Comparison of ENCODE assay signal across 11 cellular contexts in the genomic region with DNA sequence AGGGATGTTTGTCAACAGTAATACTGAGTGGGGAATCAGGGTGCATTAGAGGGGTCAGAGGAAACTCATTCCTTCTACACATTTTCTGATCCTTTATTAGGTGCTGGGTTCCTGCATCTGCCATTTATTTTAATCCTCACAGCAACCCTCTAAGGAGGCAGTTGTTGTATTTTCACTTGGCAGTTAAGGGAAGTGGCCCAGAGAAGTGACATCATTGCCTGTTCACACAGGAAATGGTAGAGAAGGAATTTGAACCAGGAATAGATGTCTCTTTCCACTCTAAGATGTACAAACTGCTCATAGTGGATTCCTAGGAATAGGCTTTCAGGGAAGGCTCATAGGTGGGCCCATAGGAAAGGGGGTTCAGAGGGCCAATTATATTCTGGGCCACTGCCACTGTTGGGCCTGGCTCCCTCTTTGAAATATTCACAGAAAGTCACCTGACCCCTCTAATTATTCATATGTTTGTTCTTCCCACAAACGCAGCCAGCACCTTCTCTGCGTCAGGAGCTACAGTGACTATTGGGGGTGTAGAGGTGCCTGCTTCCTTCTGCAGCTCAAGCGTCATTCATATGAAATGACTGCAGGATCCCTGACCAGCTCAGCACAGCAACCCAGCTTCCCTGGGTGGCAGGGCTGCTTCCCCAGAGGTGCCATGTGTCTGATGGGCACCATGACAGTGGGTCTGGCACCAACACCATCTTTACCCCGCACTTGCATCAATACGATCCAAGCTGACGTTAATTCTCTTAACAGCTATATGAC.
DNase-seq lines count a peak whose midpoint lies in the region; ATAC-seq, FAIRE-seq and TF ChIP-seq lines count a peak whose summit lies in the region.
"Had no signal": no experiment of that assay in that cellular context is flagged by ENCODE, and none has a peak within 500 bp of the region (broad histone marks: within the 10 kb centered on the region; RNA-seq: fewer than 3 reads in every experiment).

No MANE protein-coding gene starts in this region.

- CTCF ChIA-PET in IMR-90 (lab: Yijun Ruan, JAX), result interaction anchor here (1.5 kb wide), 1 partner anchor 10 kb away, joined by 3 read pairs; no protein-coding TSS in a partner anchor

- no peak overlapping the region for H3K27ac ChIP-seq in IMR-90 (ENCODE audit: insufficient read depth, low read length)

- H3K79me1 ChIP-seq in IMR-90 (ENCODE audit: low read depth in 1 of 2, low read length in 2 of 2), result peaks cover 0 to 4% of the 10 kb centered on the region in 2 experiments; a peak in 1 of 4 replicates

- peak overlapping the region; percentile 98; the same call in 2 of the 3 replicates for H2BK15ac ChIP-seq in IMR-90 (ENCODE audit: low read depth, low read length)

- no peak overlapping the region for H3K4me2 ChIP-seq in IMR-90 (ENCODE audit: low read depth, low read length)

- no peaks in the 10 kb centered on the region for H3K27me3 ChIP-seq in IMR-90 (ENCODE audit: control insufficient read depth, insufficient read depth, low read length)
- H3K27me3 ChIP-seq in bronchial epithelial cell (ENCODE audit: control insufficient read depth, insufficient read depth, low read length), result no peaks in the 10 kb centered on the region

- H4K20me1 ChIP-seq in IMR-90 (ENCODE audit: insufficient read depth, low read length), result no peaks in the 10 kb centered on the region

- H3K9me1 ChIP-seq in IMR-90 (ENCODE audit: insufficient read depth, low read length), result peaks cover 18% of the 10 kb centered on the region

- no peak overlapping the region for H3K9ac ChIP-seq in IMR-90 (ENCODE audit: low read depth, low read length)

- H2BK5ac ChIP-seq in IMR-90 (ENCODE audit: low read depth, low read length, poor library complexity, severe bottlenecking), result peak overlapping the region; percentile 62

- peak overlapping the region; percentile 51; the same call in 1 of the 2 replicates for H3K18ac ChIP-seq in IMR-90 (ENCODE audit: low read depth, low read length)

- peak overlapping the region; percentile 91 for H4K91ac ChIP-seq in IMR-90 (ENCODE audit: insufficient read depth, low read depth, low read length)

- in situ Hi-C loops in IMR-90 (cut with MboI; ENCODE audit: low sequenced_read_pairs), result no loop called here

- no peaks in the 10 kb centered on the region for H3K36me3 ChIP-seq in IMR-90 (ENCODE audit: control insufficient read depth, insufficient read depth, low read length)
- no peaks in the 10 kb centered on the region for H3K36me3 ChIP-seq in bronchial epithelial cell (ENCODE audit: control insufficient read depth, insufficient read depth, low read length)

- intact Hi-C loops in IMR-90 (cut with micrococcal nuclease), result loop anchor here (2.0 kb wide), 1 partner anchor 39 kb away; no protein-coding TSS in a partner anchor

- no TSS peak for BruUV-seq in IMR-90 (replicated peaks; lab: Mats Ljungman, UMichigan)

- FAIRE-seq in bronchial epithelial cell (lab: Jason Lieb, UNC), result no peak
- FAIRE-seq: GM12878 had no signal

- TF ChIP-seq POLR2A in IMR-90 (IDR thresholded peaks at IDR 0.05; ENCODE audit: low read depth, low read length), result no peak

- H3K14ac ChIP-seq in IMR-90 (replicated peaks; ENCODE audit: low read depth, low read length), result peak overlapping the region; percentile 96

- dilution Hi-C loops in IMR-90 (cut with HindIII; ENCODE audit: low sequenced_read_pairs, unreplicated experiment), result no loop called here

- H2AK5ac ChIP-seq in IMR-90 (ENCODE audit: low read depth, low read length), result peak overlapping the region; percentile 94

- H2BK120ac ChIP-seq in IMR-90 (ENCODE audit: low read depth, low read length), result peak overlapping the region; percentile 94

- H3K4me1 ChIP-seq in IMR-90 (ENCODE audit: control insufficient read depth, insufficient read depth, low read length), result peaks cover 6% of the 10 kb centered on the region; the same call in 1 of the 2 replicates

- peak overlapping the region; percentile 83; the same call in 1 of the 2 replicates for H3K23ac ChIP-seq in IMR-90 (ENCODE audit: low read depth, low read length)

- 90% methylated on average over 2 of the region's 6 CpGs; no CpG with 5 or more reads in 1 of the 2 experiments for WGBS in IMR-90 (ENCODE audit: extremely low coverage in 2 of 2, insufficient read length in 1 of 2), 2 experiments

- peak overlapping the region; percentile 90 for H2BK20ac ChIP-seq in IMR-90 (ENCODE audit: low read depth, low read length)

- H4K8ac ChIP-seq in IMR-90 (ENCODE audit: low read depth in 2 of 2, low read length in 2 of 2), result peak overlapping the region; percentile 96 to 97

- peak overlapping the region; percentile 35; the same call in 1 of the 2 replicates for H3K56ac ChIP-seq in IMR-90 (ENCODE audit: extremely low read depth, insufficient read depth, low read length)

- DNase-seq in AG20443 (ENCODE audit: low spot score), result peak; percentile 32
- peak; percentile 68 for DNase-seq in IMR-90
- peak; percentile 43 for DNase-seq in bronchial epithelial cell (ENCODE audit: low read depth)
- DNase-seq in medulla oblongata (ENCODE audit: extremely low spot score), result peak; percentile 35
- DNase-seq in NCI-H345 (lab: John Stamatoyannopoulos, UW), result no peak
- DNase-seq in GM19240 (ENCODE audit: insufficient read length, low spot score), result no peak
- DNase-seq: activated CD4-positive, alpha-beta T cell treated with anti-CD3 and anti-CD28 coated beads, Interleukin-2, amount 50 U/mL, for 1 hour; SHP77 had no signal

- H3K4ac ChIP-seq in IMR-90 (ENCODE audit: low read depth, low read length), result peak overlapping the region; percentile 95

- TF ChIP-seq CTCF in IMR-90 (conservative IDR thresholded peaks at IDR 0.05; ENCODE audit: low read depth, low read length), result no peak
- no peak for TF ChIP-seq CTCF in bronchial epithelial cell (IDR thresholded peaks at IDR 0.05; ENCODE audit: insufficient read depth, low read length, severe bottlenecking)

- peak overlapping the region; percentile 91; the same call in 1 of the 2 replicates for H4K5ac ChIP-seq in IMR-90 (ENCODE audit: low read depth, low read length)

- ATAC-seq in IMR-90 (ENCODE audit: low read depth) (peak; percentile 62), HG03108 (IDR thresholded peaks at IDR 0.05; ENCODE audit: unreplicated experiment) (no peak), GM18907 (IDR thresholded peaks at IDR 0.05; ENCODE audit: unreplicated experiment) (no peak)
- ATAC-seq: GM12878 had no signal

- H3K9me3 ChIP-seq in IMR-90 (ENCODE audit: control insufficient read depth, insufficient read depth, low read length), result peaks cover 2% of the 10 kb centered on the region; the same call in 1 of the 2 replicates

- TF ChIP-seq RAD21 in IMR-90 (IDR thresholded peaks at IDR 0.05; ENCODE audit: low read length), result no peak

- POLR2A ChIA-PET in IMR-90 (lab: Charles Lee; ENCODE audit: unreplicated experiment), result no interaction called here

- H2AFZ ChIP-seq in IMR-90 (replicated peaks; ENCODE audit: low read length, poor library complexity), result peak overlapping the region; percentile 84

- H3K4me3 ChIP-seq in IMR-90 (ENCODE audit: insufficient read depth, low read depth, low read length), result no peak overlapping the region
- H3K4me3 ChIP-seq in bronchial epithelial cell (ENCODE audit: low read depth, low read length), result no peak overlapping the region
- H3K4me3 ChIP-seq: GM12878 had no signal

- H2AK9ac ChIP-seq in IMR-90 (replicated peaks; ENCODE audit: low read depth, low read length, poor library complexity), result peak overlapping the region; percentile 91

TF ChIP-seq in IMR-90, 13 proteins besides CTCF, POLR2A, EP300 and RAD21:
- TF ChIP-seq CEBPB (IDR thresholded peaks at IDR 0.05; ENCODE audit: low read depth, low read length), result no peak

Comparison
In these comparisons a context has a peak if more than half of its experiments do, and no peak if none do; other contexts are left out.
1. DNase-seq: peak in AG20443 (single experiment), IMR-90 (single experiment), bronchial epithelial cell (single experiment) and medulla oblongata (single experiment); none in NCI-H345 (single experiment) and GM19240 (single experiment).